ENCODE assay signal across 8 cellular contexts in the genomic region with DNA sequence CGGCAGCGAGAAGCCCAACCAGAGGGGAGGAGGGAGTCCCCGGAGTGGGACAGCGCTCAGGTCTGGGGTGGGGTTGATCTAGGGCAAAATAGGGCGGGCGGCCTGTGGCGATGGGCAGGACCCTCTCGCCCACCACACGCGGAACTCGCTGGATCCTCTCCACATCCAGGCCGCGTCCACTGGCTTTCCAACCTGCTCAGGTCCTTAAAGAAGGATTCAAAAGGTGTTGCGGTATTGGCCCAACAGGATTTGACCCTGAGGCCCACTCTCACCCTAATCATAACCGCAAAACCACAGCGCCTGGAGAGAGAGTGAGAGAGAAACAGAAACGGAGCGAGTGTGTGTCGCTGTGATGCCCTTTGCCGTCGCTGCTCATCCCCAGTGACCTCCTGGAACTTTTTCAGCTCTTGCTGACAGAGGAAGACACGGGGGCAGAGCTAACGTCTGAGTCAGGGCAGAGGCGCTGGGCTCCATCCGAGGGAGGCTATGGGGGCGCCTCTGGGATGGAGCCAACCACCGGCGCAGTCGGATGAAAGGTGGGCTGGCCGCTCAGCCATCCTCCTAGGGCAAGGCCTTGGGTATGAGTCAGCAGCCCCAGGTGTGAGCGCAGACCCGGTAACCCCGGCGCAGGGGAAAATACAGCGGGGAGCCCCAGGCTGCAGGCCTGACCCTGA. TPM values are rescaled to one million over a fixed set of nuclear protein-coding genes. Genes with fewer than 3 reads are reported as not detected.
DNase-seq lines count a peak whose midpoint lies in the region; ATAC-seq and FAIRE-seq lines count a peak whose summit lies in the region.

No MANE protein-coding gene starts in this region.

- no peaks in the 10 kb centered on the region for H3K9me3 ChIP-seq in ES-I3 (ENCODE audit: control insufficient read depth, insufficient read depth, low read length)
- no peaks in the 10 kb centered on the region for H3K9me3 ChIP-seq in HUES6 (ENCODE audit: control insufficient read depth, insufficient read depth, low read depth, low read length)
- no peaks in the 10 kb centered on the region for H3K9me3 ChIP-seq in small intestine (ENCODE audit: control insufficient read depth, low read depth)

- no peak overlapping the region for H3K4ac ChIP-seq in mesendoderm (ENCODE audit: low read depth, low read length)

- no peak overlapping the region for H2BK120ac ChIP-seq in mesendoderm (ENCODE audit: low read depth, low read length)

- H2BK5ac ChIP-seq in mesendoderm (ENCODE audit: low read length): no peak overlapping the region

- H3K36me3 ChIP-seq in ES-I3 (ENCODE audit: insufficient read depth, low read length): no peaks in the 10 kb centered on the region
- no peaks in the 10 kb centered on the region for H3K36me3 ChIP-seq in HUES6 (ENCODE audit: control insufficient read depth, insufficient read depth, low read length)
- no peaks in the 10 kb centered on the region for H3K36me3 ChIP-seq in mesendoderm (ENCODE audit: control insufficient read depth, insufficient read depth, low read length)
- H3K36me3 ChIP-seq in small intestine (ENCODE audit: control insufficient read depth in 2 of 2, insufficient read depth in 2 of 2, low read length in 2 of 2): no peaks in the 10 kb centered on the region

- H3K56ac ChIP-seq in mesendoderm (ENCODE audit: low read length): peak overlapping the region; percentile 69

- H3K4me1 ChIP-seq in ES-I3 (ENCODE audit: insufficient read depth, low read length) (no peaks in the 10 kb centered on the region), HUES6 (ENCODE audit: control insufficient read depth, insufficient read depth, low read length) (0 out of 2 replicates have a peak, but pooled peaks cover 8% of the 10 kb centered on the region), mesendoderm (ENCODE audit: control insufficient read depth, low read depth, low read length) (no peaks in the 10 kb centered on the region), small intestine (ENCODE audit: control insufficient read depth in 2 of 2, insufficient read depth in 1 of 2, low read depth in 1 of 2, low read length in 1 of 2) (peaks cover 0 to 4% of the 10 kb centered on the region in 2 donors)

- no peak overlapping the region for H3K18ac ChIP-seq in mesendoderm (ENCODE audit: low read length)

- DNase-seq in activated gamma-delta T cell treated with anti-CD3 and anti-CD28 coated beads, Interleukin-2, amount 50 U/mL, for 16 hours (ENCODE audit: low read depth): peak; percentile 52
- DNase-seq in mesendoderm (peak; percentile 88), NCI-H510A (lab: John Stamatoyannopoulos, UW) (no peak), small intestine (no peak), pons (ENCODE audit: low spot score) (no peak)

- no peak for ATAC-seq in HG02870 (IDR thresholded peaks at IDR 0.05; ENCODE audit: unreplicated experiment)

- H3K27me3 ChIP-seq in HUES6 (ENCODE audit: control insufficient read depth, insufficient read depth, low read length) (peaks cover 50% of the 10 kb centered on the region), mesendoderm (ENCODE audit: insufficient read depth, low read length, poor library complexity) (peaks cover 3% of the 10 kb centered on the region), small intestine (ENCODE audit: control insufficient read depth in 2 of 2, insufficient read depth in 2 of 2, low read length in 2 of 2) (peaks cover 0 to 49% of the 10 kb centered on the region in 2 donors)

- H3K79me2 ChIP-seq in mesendoderm (ENCODE audit: control insufficient read depth, insufficient read depth, low read length): no peaks in the 10 kb centered on the region

- H3K79me1 ChIP-seq in mesendoderm (ENCODE audit: low read length): no peaks in the 10 kb centered on the region

- peak overlapping the region; percentile 61 for H3K4me3 ChIP-seq in HUES6 (ENCODE audit: low read depth, low read length)
- H3K4me3 ChIP-seq in mesendoderm (ENCODE audit: low read length): peak overlapping the region; percentile 42
- peak overlapping the region in 1 of 2 donors; percentile 12 for H3K4me3 ChIP-seq in small intestine (ENCODE audit: low read depth in 1 of 2, low read length in 2 of 2)

- no peak for FAIRE-seq in small intestine (lab: Jason Lieb, UNC)

- peak overlapping the region; percentile 86 for H3K4me2 ChIP-seq in mesendoderm (ENCODE audit: low read length)

- no peak overlapping the region for H2BK15ac ChIP-seq in mesendoderm (replicated peaks; ENCODE audit: low read depth)

- H3K27ac ChIP-seq in HUES6 (ENCODE audit: low read depth, low read length): no peak overlapping the region
- H3K27ac ChIP-seq in mesendoderm (ENCODE audit: low read depth, low read length): no peak overlapping the region
- H3K27ac ChIP-seq in small intestine (ENCODE audit: low read depth in 1 of 2, low read length in 1 of 2): no peak overlapping the region

- H4K8ac ChIP-seq in mesendoderm (ENCODE audit: low read depth, low read length): no peak overlapping the region

- H2AK5ac ChIP-seq in mesendoderm (ENCODE audit: low read length): no peak overlapping the region

- no CpG with 5 or more reads among the region's 35 CpGs for WGBS in mesendoderm (ENCODE audit: extremely low coverage, insufficient coverage, low lambda C conversion rate)
- 3 to 6% (median 3%) methylated on average over 35 of the region's 35 CpGs for WGBS in small intestine, 3 donors

- no peak overlapping the region for H4K5ac ChIP-seq in mesendoderm (ENCODE audit: low read length)

- peak overlapping the region; percentile 80 for H3K23ac ChIP-seq in mesendoderm (ENCODE audit: low read length)

- H3K9ac ChIP-seq in ES-I3 (ENCODE audit: low read depth, low read length): peak overlapping the region; percentile 49
- peak overlapping the region; percentile 60 for H3K9ac ChIP-seq in HUES6 (ENCODE audit: low read length)
- H3K9ac ChIP-seq in mesendoderm (ENCODE audit: low read length): peak overlapping the region; percentile 56

RNA-seq across cellular contexts. Expression of a gene that starts 16.7 kb away (rescaled TPM):
- polyA plus RNA-seq in mesendoderm (2013, experiment 1 of 2): 0.25 TPM
- 0.11 TPM for polyA plus RNA-seq in mesendoderm (2013, experiment 2 of 2)
- not detected for polyA plus RNA-seq in small intestine

RNA-seq across cellular contexts. Expression of a gene that starts 36.5 kb away (rescaled TPM):
- polyA plus RNA-seq in mesendoderm (2013, experiment 1 of 2): 4.3 TPM
- polyA plus RNA-seq in mesendoderm (2013, experiment 2 of 2): 4.6 TPM
- 10 to 100 TPM; 10.8 to 12.3 (median 11.4) TPM for polyA plus RNA-seq in small intestine

RNA-seq across cellular contexts. Expression of a gene that starts 58.9 kb away (rescaled TPM):
- 9.9 TPM for polyA plus RNA-seq in mesendoderm (2013, experiment 1 of 2)
- polyA plus RNA-seq in mesendoderm (2013, experiment 2 of 2): 9.8 TPM
- 10 to 100 TPM; 15.4 to 17.7 (median 16.9) TPM for polyA plus RNA-seq in small intestine

Comparison
In these comparisons a context has a peak if more than half of its experiments do, and no peak if none do; other contexts are left out.
1. DNase-seq: peak in activated gamma-delta T cell treated with anti-CD3 and anti-CD28 coated beads, Interleukin-2, amount 50 U/mL, for 16 hours (single experiment) and mesendoderm (single experiment); none in NCI-H510A (single experiment), small intestine (single experiment) and pons (single experiment).
2. Peak in every context shown above with its lines, with median percentiles within 50 percentile points of each other: H3K9ac ChIP-seq.